8 cellular contexts compared by ENCODE assay signal in genomic region chr10:87818505-87819273, GRCh38. TPM values are rescaled to one million over a fixed set of nuclear protein-coding genes. Genes with fewer than 3 reads are reported as not detected.
DNase-seq lines count a peak whose midpoint lies in the region; ATAC-seq and TF ChIP-seq lines count a peak whose summit lies in the region.

No MANE protein-coding gene starts in this region.

- peaks cover 2% of the 10 kb centered on the region; the same call in 1 of the 2 replicates for H3K36me3 ChIP-seq in SJCRH30

- peaks cover 0 to 2% (median 0%) of the 10 kb centered on the region in 7 donors for H3K9me3 Mint-ChIP-seq in CD14-positive monocyte
- no peaks in the 10 kb centered on the region for H3K9me3 Mint-ChIP-seq in activated naive CD8-positive, alpha-beta T cell treated with anti-CD3 and anti-CD28 coated beads for 36 hours

- H3K4me3 Mint-ChIP-seq in CD14-positive monocyte: peak overlapping the region; percentile 98 to 99
- peak overlapping the region; percentile 85 for H3K4me3 Mint-ChIP-seq in activated naive CD8-positive, alpha-beta T cell treated with anti-CD3 and anti-CD28 coated beads for 36 hours

- peaks cover 0 to 3% (median 2%) of the 10 kb centered on the region in 3 donors for H3K27me3 Mint-ChIP-seq in CD14-positive monocyte (ENCODE audit: low read depth in 3 of 3)
- H3K27me3 Mint-ChIP-seq in activated naive CD8-positive, alpha-beta T cell treated with anti-CD3 and anti-CD28 coated beads for 36 hours: no peaks in the 10 kb centered on the region

- no peaks in the 10 kb centered on the region for H3K27me3 ChIP-seq in SJCRH30

- no peak for TF ChIP-seq CTCF in CD14-positive monocyte (IDR thresholded peaks at IDR 0.05)

- H3K4me1 ChIP-seq in SJCRH30: peaks cover 4% of the 10 kb centered on the region; the same call in 1 of the 2 replicates

- H3K4me1 Mint-ChIP-seq in CD14-positive monocyte: peaks cover 32% of the 10 kb centered on the region
- peaks cover 32% of the 10 kb centered on the region for H3K4me1 Mint-ChIP-seq in activated naive CD8-positive, alpha-beta T cell treated with anti-CD3 and anti-CD28 coated beads for 36 hours

- intact Hi-C loops in CD14-positive monocyte (cut with micrococcal nuclease): no loop called here

- peak overlapping the region; percentile 73 for H3K4me3 ChIP-seq in SJCRH30

- ATAC-seq in GM19043 (IDR thresholded peaks at IDR 0.05; ENCODE audit: low read depth, unreplicated experiment) (peak; percentile 52), HG03432 (IDR thresholded peaks at IDR 0.05; ENCODE audit: unreplicated experiment) (peak; percentile 54)

- H3K27ac ChIP-seq in SJCRH30: peak overlapping the region; percentile 86; the same call in 1 of the 2 replicates

- peak overlapping the region; percentile 33 to 94 (median 87) for H3K27ac Mint-ChIP-seq in CD14-positive monocyte
- H3K27ac Mint-ChIP-seq in activated naive CD8-positive, alpha-beta T cell treated with anti-CD3 and anti-CD28 coated beads for 36 hours: peak overlapping the region; percentile 94

- H3K36me3 Mint-ChIP-seq in CD14-positive monocyte: peaks cover 4% of the 10 kb centered on the region in 2 donors
- peaks cover 11% of the 10 kb centered on the region for H3K36me3 Mint-ChIP-seq in activated naive CD8-positive, alpha-beta T cell treated with anti-CD3 and anti-CD28 coated beads for 36 hours

- H3K9me3 ChIP-seq in SJCRH30 (replicated peaks): no peaks in the 10 kb centered on the region

- DNase-seq in CD14-positive monocyte (ENCODE audit: low spot score): no peak
- no peak for DNase-seq in SJCRH30
- peak; percentile 68 for DNase-seq in activated naive CD8-positive, alpha-beta T cell treated with anti-CD3 and anti-CD28 coated beads for 36 hours
- DNase-seq in hepatic stellate cell (ENCODE audit: low spot score): peak; percentile 6
- DNase-seq in renal cortical epithelial cell (ENCODE audit: low read depth): peak; percentile 35
- DNase-seq in retina: no peak

RNA-seq across cellular contexts. Expression of gene ATAD1, which starts 0.7 kb away (rescaled TPM):
- 10 to 100 TPM; 10.2 to 13.2 TPM for polyA plus RNA-seq in CD14-positive monocyte
- 26.3 and 28.2 TPM in 2 replicates for total RNA-seq in SJCRH30 (2014; rRNA removed; shearing (Covaris generic))
- 10 to 100 TPM; 49.2 to 49.6 TPM for total RNA-seq in activated naive CD8-positive, alpha-beta T cell treated with anti-CD3 and anti-CD28 coated beads for 36 hours
- total RNA-seq in renal cortical epithelial cell: 90.3 and 99.5 TPM in 2 replicates

RNA-seq across cellular contexts. Expression of gene KLLN, which starts 44.6 kb away (rescaled TPM):
- under 1 TPM; 0.12 to 0.23 TPM for polyA plus RNA-seq in CD14-positive monocyte
- total RNA-seq in SJCRH30 (2014; rRNA removed; shearing (Covaris generic)): 0.02 and 0.18 TPM in 2 replicates
- total RNA-seq in activated naive CD8-positive, alpha-beta T cell treated with anti-CD3 and anti-CD28 coated beads for 36 hours: under 1 TPM; 0.58 to 0.64 TPM
- 1.1 TPM in 1 of 2 replicates, not detected in the other for total RNA-seq in renal cortical epithelial cell

RNA-seq across cellular contexts. Expression of gene PTEN, which starts 44.7 kb away (rescaled TPM):
- polyA plus RNA-seq in CD14-positive monocyte: 10 to 100 TPM; 37.7 to 57.6 TPM
- 20.5 and 21.2 TPM in 2 replicates for total RNA-seq in SJCRH30 (2014; rRNA removed; shearing (Covaris generic))
- 10 to 100 TPM; 44.5 to 50.8 TPM for total RNA-seq in activated naive CD8-positive, alpha-beta T cell treated with anti-CD3 and anti-CD28 coated beads for 36 hours
- total RNA-seq in renal cortical epithelial cell: 55.7 and 116 TPM in 2 replicates

Comparison
In these comparisons a context has a peak if more than half of its experiments do, and no peak if none do; other contexts are left out.
1. DNase-seq: peak in activated naive CD8-positive, alpha-beta T cell treated with anti-CD3 and anti-CD28 coated beads for 36 hours (single experiment), hepatic stellate cell (single experiment) and renal cortical epithelial cell (single experiment); none in CD14-positive monocyte (single experiment), SJCRH30 (0 of 2) and retina (single experiment).